ENCODE assay signal across 11 cellular contexts in genomic region chr1:27570383-27570755, GRCh38. TPM values are rescaled to one million over a fixed set of nuclear protein-coding genes. Genes with fewer than 3 reads are reported as not detected.
DNase-seq lines count a peak whose midpoint lies in the region; ATAC-seq and TF ChIP-seq lines count a peak whose summit lies in the region.
"Had no signal": no experiment of that assay in that cellular context is flagged by ENCODE, and none has a peak within 500 bp of the region (broad histone marks: within the 10 kb centered on the region; RNA-seq: fewer than 3 reads in every experiment).

No MANE protein-coding gene starts in this region.

- TF ChIP-seq CTCF in mesothelial cell of epicardium (IDR thresholded peaks at IDR 0.05; ENCODE audit: unreplicated experiment) (no peak), testis (IDR thresholded peaks at IDR 0.05) (no peak)

- intact Hi-C loops in testis (cut with DNase I; ENCODE audit: low total_unique reads) = no loop called here

- peaks cover 96% of the 10 kb centered on the region for H3K4me1 ChIP-seq in testis

- no peak for DNase-seq in effector memory CD8-positive, alpha-beta T cell
- DNase-seq in mesothelial cell of epicardium (ENCODE audit: low spot score in 2 of 2, unreplicated experiment in 2 of 2) (no peak), testis (no peak), GF-D8 (lab: John Stamatoyannopoulos, UW) (no peak), ACHN (no peak)
- DNase-seq: naive B cell, NCI-H1092, PC-3 had no signal

- no peak for TF ChIP-seq RAD21 in Ishikawa (IDR thresholded peaks at IDR 0.05; ENCODE audit: low read depth)

- no peaks in the 10 kb centered on the region for H3K27me3 ChIP-seq in testis

- H3K27me3 Mint-ChIP-seq in effector memory CD8-positive, alpha-beta T cell = no peaks in the 10 kb centered on the region
- no peaks in the 10 kb centered on the region for H3K27me3 Mint-ChIP-seq in mesothelial cell of epicardium (ENCODE audit: low read depth)
- H3K27me3 Mint-ChIP-seq: naive B cell had no signal

- peak overlapping the region; percentile 80 to 92 for H3K27ac ChIP-seq in testis

- H3K4me3 Mint-ChIP-seq in effector memory CD8-positive, alpha-beta T cell = peak overlapping the region in 1 of 2 donors; percentile 76
- peak overlapping the region; percentile 9 for H3K4me3 Mint-ChIP-seq in mesothelial cell of epicardium

- no peaks in the 10 kb centered on the region for H3K9me3 Mint-ChIP-seq in effector memory CD8-positive, alpha-beta T cell
- H3K9me3 Mint-ChIP-seq in mesothelial cell of epicardium = no peaks in the 10 kb centered on the region
- H3K9me3 Mint-ChIP-seq: naive B cell had no signal

- TF ChIP-seq EP300 in Ishikawa (IDR thresholded peaks at IDR 0.05; ENCODE audit: borderline replicate concordance) = no peak

- H3K27ac Mint-ChIP-seq in effector memory CD8-positive, alpha-beta T cell = peak overlapping the region; percentile 76 to 84
- peak overlapping the region; percentile 90 for H3K27ac Mint-ChIP-seq in mesothelial cell of epicardium

- no peak overlapping the region for H3K4me3 ChIP-seq in testis

- in situ Hi-C loops in ACHN (cut with HindIII; ENCODE audit: low pct_ligation_motif_present, low pct_unique_long_range_greater_than_20kb, low sequenced_read_pairs) = no loop called here

- TF ChIP-seq POLR2A in testis (IDR thresholded peaks at IDR 0.05) = no peak

- ATAC-seq in effector memory CD8-positive, alpha-beta T cell (replicated peaks) = no peak
- ATAC-seq in GM21390 (IDR thresholded peaks at IDR 0.05; ENCODE audit: unreplicated experiment) (no peak), HG03565 (IDR thresholded peaks at IDR 0.05; ENCODE audit: unreplicated experiment) (no peak)
- ATAC-seq: PC-3 had no signal

- H3K9me3 ChIP-seq in testis = no peaks in the 10 kb centered on the region

- H3K36me3 ChIP-seq in testis (ENCODE audit: low read depth, missing control alignments) = no peaks in the 10 kb centered on the region

- WGBS in testis, 2 donors = 27 to 43% methylated on average over 2 of the region's 2 CpGs

- H3K36me3 Mint-ChIP-seq in effector memory CD8-positive, alpha-beta T cell (ENCODE audit: insufficient read depth) = peaks cover 2% of the 10 kb centered on the region
- H3K36me3 Mint-ChIP-seq in mesothelial cell of epicardium = no peaks in the 10 kb centered on the region
- H3K36me3 Mint-ChIP-seq: naive B cell had no signal

- peaks cover 28 to 44% of the 10 kb centered on the region in 2 donors for H3K4me1 Mint-ChIP-seq in effector memory CD8-positive, alpha-beta T cell (ENCODE audit: low read depth in 2 of 2)
- peaks cover 86% of the 10 kb centered on the region for H3K4me1 Mint-ChIP-seq in mesothelial cell of epicardium

TF ChIP-seq in Ishikawa, 13 proteins besides CTCF, POLR2A, EP300 and RAD21:
- TF ChIP-seq ZBTB7A (IDR thresholded peaks at IDR 0.05; ENCODE audit: low read depth) = peak; percentile 19; the same call in 1 of the 2 replicates
- no peak for TF ChIP-seq USF1 (IDR thresholded peaks at IDR 0.05)

RNA-seq across cellular contexts. Expression of gene AHDC1, which starts 33.6 kb away (rescaled TPM):
- total RNA-seq in mesothelial cell of epicardium (71.4 to 73.5 TPM (median 72.1 TPM) in 3 replicates), testis (10 to 100 TPM; 73.7 to 86.8 TPM)
- polyA plus RNA-seq in testis (ENCODE audit: insufficient read depth, low read depth, low replicate concordance) = 32.5 TPM
